8 cellular contexts compared by ENCODE assay signal in genomic region chr2:128322651-128323491, GRCh38. TPM values are rescaled to one million over a fixed set of nuclear protein-coding genes. Genes with fewer than 3 reads are reported as not detected.
DNase-seq lines count a peak whose midpoint lies in the region; ATAC-seq, FAIRE-seq and TF ChIP-seq lines count a peak whose summit lies in the region.

No MANE protein-coding gene starts in this region.

- H3K27ac Mint-ChIP-seq in nephron progenitor cell: peak overlapping the region; percentile 51

- no peaks in the 10 kb centered on the region for H3K36me3 ChIP-seq in BJ (ENCODE audit: control insufficient read depth, insufficient read depth, low read length)
- H3K36me3 ChIP-seq in RWPE2 (ENCODE audit: low read depth): no peaks in the 10 kb centered on the region
- no peaks in the 10 kb centered on the region for H3K36me3 ChIP-seq in endothelial cell of umbilical vein (ENCODE audit: control insufficient read depth in 2 of 2, extremely low read depth in 1 of 2, insufficient read depth in 2 of 2, low read length in 2 of 2)

- no peak for TF ChIP-seq POLR2A in endothelial cell of umbilical vein (IDR thresholded peaks at IDR 0.05; ENCODE audit: low read depth, low read length)

- H3K4me3 ChIP-seq in BJ (ENCODE audit: low read depth, low read length) (peak overlapping the region; percentile 53), RWPE2 (ENCODE audit: severe bottlenecking) (peak overlapping the region; percentile 50), endothelial cell of umbilical vein (replicated peaks in 1 of 3; ENCODE audit: insufficient read depth in 1 of 3, low read depth in 1 of 3, low read length in 3 of 3) (peak overlapping the region; percentile 45 to 51 (median 46))

- DNase-seq in BJ (ENCODE audit: low read depth): no peak
- DNase-seq in RWPE2 (ENCODE audit: low spot score): no peak
- DNase-seq in endothelial cell of umbilical vein (ENCODE audit: low read depth, low spot score): no peak
- no peak for DNase-seq in nephron progenitor cell
- DNase-seq in NCI-H748 (lab: John Stamatoyannopoulos, UW; ENCODE audit: unreplicated experiment): no peak
- DNase-seq in 8988T: no peak

- POLR2A ChIA-PET in BJ (lab: Charles Lee): interaction anchor here (0.6 kb wide), 1 partner anchor 21 kb away, joined by 4 read pairs; no protein-coding TSS in a partner anchor
- POLR2A ChIA-PET in endothelial cell of umbilical vein (lab: Charles Lee): no interaction called here

- H4K20me1 ChIP-seq in endothelial cell of umbilical vein (replicated peaks; ENCODE audit: control insufficient read depth, extremely low read depth, insufficient read depth, low read length): no peaks in the 10 kb centered on the region

- H3K4me1 Mint-ChIP-seq in nephron progenitor cell: peaks cover 22% of the 10 kb centered on the region

- peak overlapping the region; percentile 50 for H3K4me2 ChIP-seq in endothelial cell of umbilical vein (ENCODE audit: insufficient read depth, low read length)

- H3K27me3 Mint-ChIP-seq in nephron progenitor cell (ENCODE audit: low read depth, poor library complexity): peaks cover 13% of the 10 kb centered on the region

- no peaks in the 10 kb centered on the region for H3K27me3 ChIP-seq in BJ (ENCODE audit: control insufficient read depth, insufficient read depth, low read length)
- H3K27me3 ChIP-seq in RWPE2 (ENCODE audit: insufficient read depth, poor library complexity, severe bottlenecking): no peaks in the 10 kb centered on the region
- no peaks in the 10 kb centered on the region for H3K27me3 ChIP-seq in endothelial cell of umbilical vein (ENCODE audit: control insufficient read depth in 2 of 2, insufficient read depth in 2 of 2, low read length in 2 of 2)

- H2AFZ ChIP-seq in endothelial cell of umbilical vein (ENCODE audit: low read depth, low read length): peak overlapping the region; percentile 87

- no peaks in the 10 kb centered on the region for H3K36me3 Mint-ChIP-seq in nephron progenitor cell (ENCODE audit: low read depth)

- H3K9me3 ChIP-seq in RWPE2 (ENCODE audit: severe bottlenecking) (no peaks in the 10 kb centered on the region), endothelial cell of umbilical vein (replicated peaks; ENCODE audit: control insufficient read depth, insufficient read depth, low read length) (no peaks in the 10 kb centered on the region)

- intact Hi-C loops in endothelial cell of umbilical vein (cut with micrococcal nuclease): loop anchor here (1.0 to 10.0 kb wide), 7 partner anchors 73 to 1526 kb away; no protein-coding TSS in a partner anchor

- no peaks in the 10 kb centered on the region for H3K9me3 Mint-ChIP-seq in nephron progenitor cell

- H3K9me1 ChIP-seq in endothelial cell of umbilical vein (replicated peaks; ENCODE audit: control insufficient read depth, extremely low read depth, insufficient read depth, low read length): no peaks in the 10 kb centered on the region

- peak overlapping the region; percentile 76 for H3K4me3 Mint-ChIP-seq in nephron progenitor cell

- peak overlapping the region; percentile 79 for H3K9ac ChIP-seq in endothelial cell of umbilical vein (replicated peaks; ENCODE audit: extremely low read depth, insufficient read depth, low read length)

- dilution Hi-C loops in endothelial cell of umbilical vein (cut with MboI; ENCODE audit: extremely low pct_ligation_motif_present, low sequenced_read_pairs): no loop called here

- FAIRE-seq in endothelial cell of umbilical vein (lab: Jason Lieb, UNC): no peak

- H3K79me2 ChIP-seq in endothelial cell of umbilical vein (ENCODE audit: control insufficient read depth, insufficient read depth, low read length): no peaks in the 10 kb centered on the region

- TF ChIP-seq CTCF in BJ (IDR thresholded peaks at IDR 0.05; ENCODE audit: insufficient read depth, low read depth, low read length): no peak
- no peak for TF ChIP-seq CTCF in RWPE2 (IDR thresholded peaks at IDR 0.05; ENCODE audit: poor library complexity, severe bottlenecking)
- no peak for TF ChIP-seq CTCF in endothelial cell of umbilical vein (IDR thresholded peaks at IDR 0.05; ENCODE audit: extremely low read depth in 1 of 2, insufficient read depth in 1 of 2, low read depth in 1 of 2, low read length in 2 of 2)
- TF ChIP-seq CTCF in nephron progenitor cell (IDR thresholded peaks at IDR 0.05): no peak

- H3K27ac ChIP-seq in RWPE2 (ENCODE audit: poor library complexity, severe bottlenecking): no peak overlapping the region
- no peak overlapping the region for H3K27ac ChIP-seq in endothelial cell of umbilical vein (ENCODE audit: insufficient read depth, low read depth, low read length)

- ATAC-seq in RWPE2 (ENCODE audit: low read depth): no peak
- no peak for ATAC-seq in GM21423 (IDR thresholded peaks at IDR 0.05; ENCODE audit: unreplicated experiment)
- no peak for ATAC-seq in GM18873 (IDR thresholded peaks at IDR 0.05; ENCODE audit: low FRiP score, unreplicated experiment)

- BruUV-seq in endothelial cell of umbilical vein (replicated peaks; lab: Mats Ljungman, UMichigan): no TSS peak

- H3K4me1 ChIP-seq in RWPE2 (ENCODE audit: insufficient read depth, poor library complexity, severe bottlenecking) (no peaks in the 10 kb centered on the region), endothelial cell of umbilical vein (ENCODE audit: control insufficient read depth, extremely low read depth, insufficient read depth, low read length) (peaks cover 2% of the 10 kb centered on the region)

- CTCF ChIA-PET in BJ (lab: Yijun Ruan, JAX) (interaction anchor here (0.7 to 2.0 kb wide), 5 partner anchors 20 to 744 kb away, joined by 3 to 6 read pairs (median 3); no protein-coding TSS in a partner anchor), endothelial cell of umbilical vein (lab: Charles Lee) (no interaction called here)

TF ChIP-seq in endothelial cell of umbilical vein, 7 proteins besides CTCF, POLR2A, EP300 and RAD21:
- TF ChIP-seq JUN (IDR thresholded peaks at IDR 0.05; ENCODE audit: borderline replicate concordance, insufficient read depth, insufficient read length, low read depth): no peak

RNA-seq across cellular contexts. Expression of gene HS6ST1, which starts 4.2 kb away (rescaled TPM):
- polyA plus RNA-seq in BJ (2011; rRNA removed) (7.4 and 12.9 TPM in 2 replicates), endothelial cell of umbilical vein (12.8 and 14.9 TPM in 2 replicates)
- 9.1 and 11.0 TPM in 2 replicates for polyA minus RNA-seq in BJ (2011; rRNA and poly(A)+ RNA removed)
- total RNA-seq in endothelial cell of umbilical vein: 15.4 and 19.4 TPM in 2 replicates
- polyA plus RNA-seq in endothelial cell of umbilical vein (2011; cell fraction: cytosol; rRNA removed): 7.6 and 9.5 TPM in 2 replicates
- 4.9 and 5.6 TPM in 2 replicates for polyA plus RNA-seq in endothelial cell of umbilical vein (2011; cell fraction: nucleus; rRNA removed)
- polyA plus RNA-seq in endothelial cell of umbilical vein (2012): 15.3 and 19.2 TPM in 2 replicates
- polyA minus RNA-seq in endothelial cell of umbilical vein: 13.7 and 13.9 TPM in 2 replicates
- 5.4 TPM for polyA minus RNA-seq in endothelial cell of umbilical vein (2011; cell fraction: cytosol; rRNA and poly(A)+ RNA removed)
- polyA minus RNA-seq in endothelial cell of umbilical vein (2011; cell fraction: nucleus; rRNA and poly(A)+ RNA removed): 11.0 and 20.7 TPM in 2 replicates
